ENCODE assay signal across 8 cellular contexts in the genomic region with DNA sequence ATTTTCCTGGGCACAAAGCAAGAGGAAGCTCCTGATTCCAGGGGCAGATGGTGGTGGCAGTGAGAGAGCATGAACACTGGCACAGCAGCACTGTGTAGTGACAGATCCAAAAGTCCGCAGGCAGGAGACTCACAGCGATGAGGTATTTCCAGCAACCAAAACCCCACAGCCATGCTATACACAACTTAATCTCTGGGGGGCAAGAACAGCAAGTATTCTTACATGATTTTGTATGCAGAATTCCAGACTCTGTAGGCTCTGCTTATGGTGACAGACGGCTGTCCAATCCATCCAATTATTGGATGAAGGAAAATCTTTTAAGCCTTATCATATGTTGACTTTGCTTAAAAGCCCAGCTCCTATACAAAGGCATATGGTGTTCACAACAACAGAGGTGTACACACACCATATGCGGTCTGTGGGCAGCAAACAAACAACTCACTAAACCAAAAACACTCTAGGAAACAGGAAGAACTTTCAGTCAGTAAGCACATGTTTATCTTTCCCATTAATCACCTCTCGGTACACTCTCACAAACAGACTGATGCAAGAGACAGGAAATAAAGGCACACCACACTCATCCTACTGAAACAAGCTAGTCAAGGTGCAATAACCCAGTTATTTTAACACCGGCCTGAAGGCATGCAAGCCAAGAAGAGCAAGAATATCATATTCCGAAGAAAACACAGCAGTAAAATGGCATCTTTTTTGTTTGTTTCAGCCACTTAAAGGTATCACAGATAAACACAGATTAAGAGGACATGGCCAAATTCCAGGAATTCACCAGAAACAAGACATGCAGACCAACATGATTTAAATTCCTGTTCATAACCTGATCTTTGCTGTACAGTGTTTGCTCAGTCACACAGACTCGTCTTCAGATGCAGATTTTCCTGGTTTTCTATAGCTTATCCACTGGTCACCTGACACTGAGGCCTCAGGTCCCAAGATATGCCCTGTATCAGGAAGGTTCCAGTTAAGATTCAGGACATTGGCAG. TPM values are rescaled to one million over a fixed set of nuclear protein-coding genes. Genes with fewer than 3 reads are reported as not detected.
DNase-seq lines count a peak whose midpoint lies in the region; ATAC-seq and TF ChIP-seq lines count a peak whose summit lies in the region.

No MANE protein-coding gene starts in this region.

- H3K9ac ChIP-seq in skeletal muscle satellite cell (ENCODE audit: low read depth, low read length), result no peak overlapping the region

- H3K36me3 ChIP-seq in CD4-positive, alpha-beta memory T cell (ENCODE audit: insufficient read depth, low read length), result peaks cover 16% of the 10 kb centered on the region
- H3K36me3 ChIP-seq in skeletal muscle satellite cell (ENCODE audit: insufficient read depth, low read length), result peaks cover 2% of the 10 kb centered on the region

- H3K4me1 Mint-ChIP-seq in CD4-positive, alpha-beta memory T cell, result peaks cover 18 to 34% (median 31%) of the 10 kb centered on the region in 4 donors

- H3K27ac ChIP-seq in CD4-positive, alpha-beta memory T cell (ENCODE audit: low read depth, low read length), result peak overlapping the region; percentile 31

- H3K4me3 ChIP-seq in CD4-positive, alpha-beta memory T cell (ENCODE audit: low read length in 2 of 2), result peak overlapping the region; percentile 4 to 21
- H3K4me3 ChIP-seq in epithelial cell of esophagus (ENCODE audit: low read length), result no peak overlapping the region
- H3K4me3 ChIP-seq in skeletal muscle satellite cell (ENCODE audit: low read length), result peak overlapping the region; percentile 31

- H3K4me2 ChIP-seq in skeletal muscle satellite cell (ENCODE audit: low read length), result peak overlapping the region; percentile 54

- CTCF ChIA-PET in CD4-positive, alpha-beta memory T cell (lab: Charles Lee; ENCODE audit: partially characterized antibody), result interaction anchor here (0.9 to 5.8 kb wide), 10 partner anchors 11 to 171 kb away, joined by 3 to 31 read pairs (median 4); a partner anchor contains a TSS

- DNase-seq in CD4-positive, alpha-beta memory T cell, result peak; percentile 63 to 83 (median 75)
- DNase-seq in NCI-H146 (lab: John Stamatoyannopoulos, UW), result peak; percentile 78
- peak in 4 of 5 donors; percentile 18 to 96 (median 22) for DNase-seq in T-helper 1 cell
- peak; percentile 96 for DNase-seq in epithelial cell of esophagus (ENCODE audit: low read depth)
- no peak for DNase-seq in DMS114 treated with DMSO at 0.1 percent for 48 hours (lab: John Stamatoyannopoulos, UW; ENCODE audit: unreplicated experiment)

- peak overlapping the region in 1 of 7 donors; percentile 71 for H3K27ac Mint-ChIP-seq in CD4-positive, alpha-beta memory T cell

- POLR2A ChIA-PET in CD4-positive, alpha-beta memory T cell (lab: Charles Lee; ENCODE audit: partially characterized antibody), result interaction anchor here (0.6 to 6.6 kb wide), 32 partner anchors 8 to 301 kb away, joined by 3 to 121 read pairs (median 6); a partner anchor contains a TSS

- H3K36me3 Mint-ChIP-seq in CD4-positive, alpha-beta memory T cell, result peaks cover 35 to 36% of the 10 kb centered on the region in 2 donors

- H3K4me1 ChIP-seq in CD4-positive, alpha-beta memory T cell (ENCODE audit: insufficient read depth, low read length), result peaks cover 78% of the 10 kb centered on the region
- H3K4me1 ChIP-seq in skeletal muscle satellite cell (ENCODE audit: control insufficient read depth, insufficient read depth, low read length), result peaks cover 30% of the 10 kb centered on the region

- intact Hi-C loops in CD4-positive, alpha-beta memory T cell (cut with micrococcal nuclease), result loop anchor here (1.0 to 2.0 kb wide), 5 partner anchors 9 to 48 kb away; a partner anchor contains a TSS

- H3K9me3 ChIP-seq in CD4-positive, alpha-beta memory T cell (ENCODE audit: control insufficient read depth in 1 of 2, low read length in 2 of 2), result no peaks in the 10 kb centered on the region
- no peaks in the 10 kb centered on the region for H3K9me3 ChIP-seq in skeletal muscle satellite cell (replicated peaks; ENCODE audit: low read length)

- ATAC-seq in GM19395 (IDR thresholded peaks at IDR 0.05; ENCODE audit: unreplicated experiment) (peak; percentile 78), HG03457 (IDR thresholded peaks at IDR 0.05; ENCODE audit: unreplicated experiment) (no peak)

- no peaks in the 10 kb centered on the region for H3K27me3 ChIP-seq in CD4-positive, alpha-beta memory T cell (ENCODE audit: insufficient read depth, low read length)
- no peaks in the 10 kb centered on the region for H3K27me3 ChIP-seq in skeletal muscle satellite cell (ENCODE audit: control insufficient read depth, insufficient read depth, low read length)

- H3K9me3 Mint-ChIP-seq in CD4-positive, alpha-beta memory T cell, result peaks cover 0 to 2% (median 0%) of the 10 kb centered on the region in 8 donors

- TF ChIP-seq CTCF in epithelial cell of esophagus (IDR thresholded peaks at IDR 0.05; ENCODE audit: insufficient read depth, low read depth, low read length, missing control alignments), result no peak

- H3K4me3 Mint-ChIP-seq in CD4-positive, alpha-beta memory T cell, result peak overlapping the region in 5 of 8 donors; percentile 54 to 86 (median 80)

- H3K27me3 Mint-ChIP-seq in CD4-positive, alpha-beta memory T cell, result no peaks in the 10 kb centered on the region

RNA-seq across cellular contexts. Expression of a gene that starts 47.8 kb away (rescaled TPM):
- total RNA-seq in CD4-positive, alpha-beta memory T cell, result 100 to 1,000 TPM; 163 to 172 TPM
- 100 to 1,000 TPM in 1 of 2 donors, 10 to 100 TPM in 1; 47.9 to 124 TPM for polyA plus RNA-seq in CD4-positive, alpha-beta memory T cell
- total RNA-seq in skeletal muscle satellite cell (2012; rRNA removed), result 5.5 and 9.4 TPM in 2 replicates
